In genomic region chr15:40440300-40441011, GRCh38 we compare ENCODE assay signal across 7 cellular contexts. TPM values are rescaled to one million over a fixed set of nuclear protein-coding genes. Genes with fewer than 3 reads are reported as not detected.
A peak's percentile ranks its signal among the peaks of the same experiment; 100 is the strongest.
DNase-seq lines count a peak whose midpoint lies in the region; ATAC-seq, FAIRE-seq and TF ChIP-seq lines count a peak whose summit lies in the region.

BAHD1 (plus strand) TSS chr15:40440953; CDS start chr15:40458465, 17,512 bp downstream.

- no peak for TF ChIP-seq CTCF in astrocyte (IDR thresholded peaks at IDR 0.05; ENCODE audit: insufficient read depth, low read depth, low read length)

- peak within 1 kb of the TSS; percentile 60 for H3K4me3 ChIP-seq in astrocyte (ENCODE audit: insufficient read depth, low read depth, low read length)

- H3K27ac Mint-ChIP-seq in T-helper 2 cell treated with Interferon-gamma antibody and Interleukin-4, amounts not matched to agents 5 μg/mL and 100 μg/mL, for 36 hours, result peak within 1 kb of the TSS; percentile 76
- peak within 1 kb of the TSS; percentile 96 for H3K27ac Mint-ChIP-seq in astrocyte (ENCODE audit: unreplicated experiment)

- H3K36me3 Mint-ChIP-seq in T-helper 2 cell treated with Interferon-gamma antibody and Interleukin-4, amounts not matched to agents 5 μg/mL and 100 μg/mL, for 36 hours (ENCODE audit: low read depth), result peaks cover 9% of the 10 kb centered on the region
- H3K36me3 Mint-ChIP-seq in astrocyte (ENCODE audit: low read depth, unreplicated experiment), result peaks cover 3% of the 10 kb centered on the region

- H4K20me1 ChIP-seq in astrocyte (ENCODE audit: insufficient read depth, low read length), result peaks cover 33% of the 10 kb centered on the region

- no peaks in the 10 kb centered on the region for H3K9me3 ChIP-seq in astrocyte (ENCODE audit: insufficient read depth, low read depth, low read length)

- peaks cover 32% of the 10 kb centered on the region for H3K4me1 ChIP-seq in astrocyte (ENCODE audit: insufficient read depth, low read length)

- H3K9ac ChIP-seq in astrocyte (ENCODE audit: low read length), result peak within 1 kb of the TSS; percentile 74

- peak; percentile 90 for ATAC-seq in GM18502 (IDR thresholded peaks at IDR 0.05; ENCODE audit: poor library complexity, unreplicated experiment)
- ATAC-seq in HG02970 (IDR thresholded peaks at IDR 0.05; ENCODE audit: low FRiP score, unreplicated experiment), result peak; percentile 79

- no peaks in the 10 kb centered on the region for H3K9me3 Mint-ChIP-seq in T-helper 2 cell treated with Interferon-gamma antibody and Interleukin-4, amounts not matched to agents 5 μg/mL and 100 μg/mL, for 36 hours
- H3K9me3 Mint-ChIP-seq in astrocyte (ENCODE audit: unreplicated experiment), result no peaks in the 10 kb centered on the region

- no peak within 1 kb of the TSS for H3K27ac ChIP-seq in astrocyte (ENCODE audit: low read depth, low read length)

- peak within 1 kb of the TSS; percentile 85 for H2AFZ ChIP-seq in astrocyte (ENCODE audit: low read depth, low read length)

- H3K27me3 Mint-ChIP-seq in T-helper 2 cell treated with Interferon-gamma antibody and Interleukin-4, amounts not matched to agents 5 μg/mL and 100 μg/mL, for 36 hours (ENCODE audit: low read depth), result peaks cover 63% of the 10 kb centered on the region
- peaks cover 13% of the 10 kb centered on the region for H3K27me3 Mint-ChIP-seq in astrocyte (ENCODE audit: low read depth, unreplicated experiment)

- no peak for FAIRE-seq in astrocyte (lab: Jason Lieb, UNC)

- peaks cover 28% of the 10 kb centered on the region for H3K79me2 ChIP-seq in astrocyte (ENCODE audit: insufficient read depth, low read length)

- no peaks in the 10 kb centered on the region for H3K36me3 ChIP-seq in astrocyte (ENCODE audit: insufficient read depth, low read length)

- peak within 1 kb of the TSS; percentile 96 for H3K4me2 ChIP-seq in astrocyte (ENCODE audit: low read length)

- H3K27me3 ChIP-seq in astrocyte (ENCODE audit: insufficient read depth, low read length), result peaks cover 41% of the 10 kb centered on the region

- peaks cover 34% of the 10 kb centered on the region for H3K4me1 Mint-ChIP-seq in T-helper 2 cell treated with Interferon-gamma antibody and Interleukin-4, amounts not matched to agents 5 μg/mL and 100 μg/mL, for 36 hours (ENCODE audit: low read depth)
- peaks cover 41% of the 10 kb centered on the region for H3K4me1 Mint-ChIP-seq in astrocyte (ENCODE audit: low read depth, unreplicated experiment)

- H3K4me3 Mint-ChIP-seq in T-helper 2 cell treated with Interferon-gamma antibody and Interleukin-4, amounts not matched to agents 5 μg/mL and 100 μg/mL, for 36 hours, result peak within 1 kb of the TSS; percentile 93
- peak within 1 kb of the TSS; percentile 93 for H3K4me3 Mint-ChIP-seq in astrocyte (ENCODE audit: unreplicated experiment)

- DNase-seq in NCI-H1930 (lab: John Stamatoyannopoulos, UW), result peak; percentile 85 to 86
- DNase-seq in T-helper 2 cell treated with Interferon-gamma antibody and Interleukin-4, amounts not matched to agents 5 μg/mL and 100 μg/mL, for 36 hours (ENCODE audit: low spot score), result peak; percentile 96
- peak; percentile 80 for DNase-seq in astrocyte (ENCODE audit: low read depth)
- peak; percentile 100 for DNase-seq in hepatic stellate cell (ENCODE audit: low spot score)
- DNase-seq in renal cortical epithelial cell (ENCODE audit: low read depth), result peak; percentile 74

RNA-seq across cellular contexts. Expression of gene BAHD1, which starts in this region (rescaled TPM):
- total RNA-seq in astrocyte (30.4 and 32.2 TPM in 2 replicates), renal cortical epithelial cell (6.8 and 17.5 TPM in 2 replicates)
